In genomic region chr5:6721442-6721841, GRCh38 we compare ENCODE assay signal across 11 cellular contexts. TPM values are rescaled to one million over a fixed set of nuclear protein-coding genes. Genes with fewer than 3 reads are reported as not detected.
DNase-seq lines count a peak whose midpoint lies in the region; ATAC-seq and TF ChIP-seq lines count a peak whose summit lies in the region.
"Had no signal": no experiment of that assay in that cellular context is flagged by ENCODE, and none has a peak within 500 bp of the region (broad histone marks: within the 10 kb centered on the region; RNA-seq: fewer than 3 reads in every experiment).

No MANE protein-coding gene starts in this region.

- DNase-seq in left cardiac atrium (peak; percentile 50), cardiac septum (ENCODE audit: low spot score) (no peak), left lung (no peak), vagina (ENCODE audit: extremely low spot score in 2 of 2) (peak in 1 of 2 donors; percentile 79), T-helper 1 cell (no peak)
- DNase-seq in activated CD4-positive, alpha-beta memory T cell treated with anti-CD3 and anti-CD28 coated beads for 36 hours, result no peak
- DNase-seq in effector CD4-positive, alpha-beta T cell, result no peak
- DNase-seq: DMS153 had no signal

- no peaks in the 10 kb centered on the region for H3K9me3 Mint-ChIP-seq in activated CD4-positive, alpha-beta memory T cell treated with anti-CD3 and anti-CD28 coated beads for 36 hours
- H3K9me3 Mint-ChIP-seq: T-helper 1 cell treated with Interleukin-12 subunit alpha and Interleukin-12 subunit beta and Interleukin-4 antibody, amounts not matched to agents 30 μg/mL and 1 μg/mL, for 36 hours had no signal

- H3K4me1 Mint-ChIP-seq in activated CD4-positive, alpha-beta memory T cell treated with anti-CD3 and anti-CD28 coated beads for 36 hours (ENCODE audit: low read depth), result peaks cover 91% of the 10 kb centered on the region

- ATAC-seq in left cardiac atrium (peak in 1 of 2 donors; percentile 22), left lung (no peak), GM18511 (IDR thresholded peaks at IDR 0.05; ENCODE audit: unreplicated experiment) (no peak)

- H3K9me3 ChIP-seq in left lung, result no peaks in the 10 kb centered on the region
- H3K9me3 ChIP-seq in vagina, result no peaks in the 10 kb centered on the region
- H3K9me3 ChIP-seq: HAP-1 had no signal

- TF ChIP-seq POLR2A in vagina (IDR thresholded peaks at IDR 0.05), result no peak

- H3K4me1 ChIP-seq in left lung, result peaks cover 30 to 72% of the 10 kb centered on the region in 2 donors
- H3K4me1 ChIP-seq in vagina, result peaks cover 85% of the 10 kb centered on the region

- peaks cover 30% of the 10 kb centered on the region for H3K36me3 Mint-ChIP-seq in activated CD4-positive, alpha-beta memory T cell treated with anti-CD3 and anti-CD28 coated beads for 36 hours

- CTCF ChIA-PET in activated CD4-positive, alpha-beta memory T cell treated with anti-CD3 and anti-CD28 coated beads for 36 hours (lab: Charles Lee), result no interaction called here

- peak overlapping the region; percentile 71 to 75 for H3K27ac ChIP-seq in left lung
- peak overlapping the region; percentile 25 for H3K27ac ChIP-seq in vagina

- intact Hi-C loops in left cardiac atrium (cut with DNase I), result no loop called here
- intact Hi-C loops in cardiac septum (cut with DNase I), result no loop called here
- intact Hi-C loops in activated CD4-positive, alpha-beta memory T cell treated with anti-CD3 and anti-CD28 coated beads for 36 hours (cut with micrococcal nuclease), result no loop called here
- intact Hi-C loops in left lung (cut with DNase I), result no loop called here
- intact Hi-C loops in vagina (cut with DNase I), result no loop called here

- TF ChIP-seq CTCF in left lung (IDR thresholded peaks at IDR 0.05) (no peak), vagina (IDR thresholded peaks at IDR 0.05) (no peak)

- H3K4me3 ChIP-seq in left lung, result no peak overlapping the region
- peak overlapping the region in 1 of 2 donors; percentile 23 for H3K4me3 ChIP-seq in vagina
- H3K4me3 ChIP-seq: HAP-1 had no signal

- H3K36me3 ChIP-seq in left lung (no peaks in the 10 kb centered on the region), vagina (no peaks in the 10 kb centered on the region)

- no peak overlapping the region for H3K27ac Mint-ChIP-seq in activated CD4-positive, alpha-beta memory T cell treated with anti-CD3 and anti-CD28 coated beads for 36 hours

- H3K27me3 Mint-ChIP-seq in activated CD4-positive, alpha-beta memory T cell treated with anti-CD3 and anti-CD28 coated beads for 36 hours, result no peaks in the 10 kb centered on the region

- POLR2A ChIA-PET in activated CD4-positive, alpha-beta memory T cell treated with anti-CD3 and anti-CD28 coated beads for 36 hours (lab: Charles Lee), result interaction anchor here (1.6 kb wide), 1 partner anchor 15 kb away, joined by 6 read pairs; no protein-coding TSS in a partner anchor

- H3K4me3 Mint-ChIP-seq in activated CD4-positive, alpha-beta memory T cell treated with anti-CD3 and anti-CD28 coated beads for 36 hours, result peak overlapping the region; percentile 31

- no peaks in the 10 kb centered on the region for H3K27me3 ChIP-seq in left lung
- H3K27me3 ChIP-seq in vagina, result no peaks in the 10 kb centered on the region

RNA-seq across cellular contexts. Expression of gene TENT4A, which starts 8.2 kb away (rescaled TPM):
- total RNA-seq in left cardiac atrium (10 to 100 TPM; 12.1 to 14.8 TPM), cardiac septum (18.4 TPM), left lung (10 to 100 TPM; 17.1 to 23.3 TPM), vagina (38.1 TPM)
- total RNA-seq in activated CD4-positive, alpha-beta memory T cell treated with anti-CD3 and anti-CD28 coated beads for 36 hours, result 10 to 100 TPM; 26.6 to 29.2 TPM
